ENCODE assay signal across 18 cellular contexts in genomic region chr1:53769780-53770179, GRCh38. TPM values are rescaled to one million over a fixed set of nuclear protein-coding genes. Genes with fewer than 3 reads are reported as not detected.
"Had no signal": no experiment of that assay in that cellular context is flagged by ENCODE, and none has a peak within 500 bp of the region (broad histone marks: within the 10 kb centered on the region; RNA-seq: fewer than 3 reads in every experiment).

No MANE protein-coding gene starts in this region.

- H3K4me1 ChIP-seq: body of pancreas, testis, upper lobe of right lung had no signal

- H3K9me3 Mint-ChIP-seq: activated naive CD4-positive, alpha-beta T cell treated with anti-CD3 and anti-CD28 coated beads, Interleukin-2, amount 10 ng/mL, durations not matched to agents 7 days and 5 days; endodermal cell; nephron; stimulated activated naive CD8-positive, alpha-beta T cell treated with anti-CD3 and anti-CD28 coated beads, Interleukin-15, amount 100 ng/mL, for 72 hours had no signal

- H3K27ac ChIP-seq: body of pancreas, testis, upper lobe of right lung, VCaP had no signal

- H3K27me3 Mint-ChIP-seq: activated naive CD4-positive, alpha-beta T cell treated with anti-CD3 and anti-CD28 coated beads, Interleukin-2, amount 10 ng/mL, durations not matched to agents 7 days and 5 days; progenitor cell of endocrine pancreas; stimulated activated naive CD8-positive, alpha-beta T cell treated with anti-CD3 and anti-CD28 coated beads, Interleukin-15, amount 100 ng/mL, for 72 hours had no signal

- H3K4me2 ChIP-seq: SK-N-SH had no signal

- H3K27me3 ChIP-seq: body of pancreas, testis, upper lobe of right lung had no signal

- H3K4me1 Mint-ChIP-seq: nephron had no signal

- H3K27ac Mint-ChIP-seq: activated naive CD4-positive, alpha-beta T cell treated with anti-CD3 and anti-CD28 coated beads, Interleukin-2, amount 10 ng/mL, durations not matched to agents 7 days and 5 days; nephron; progenitor cell of endocrine pancreas had no signal

- H3K9me3 ChIP-seq: body of pancreas, SK-N-SH, testis, upper lobe of right lung had no signal

- ATAC-seq: body of pancreas; right cardiac atrium; stimulated activated naive CD8-positive, alpha-beta T cell treated with anti-CD3 and anti-CD28 coated beads, Interleukin-15, amount 100 ng/mL, for 72 hours; upper lobe of right lung had no signal

- H3K4me3 ChIP-seq: body of pancreas, testis, upper lobe of right lung had no signal

- H3K9me2 ChIP-seq: SK-N-SH had no signal

- DNase-seq: activated CD4-positive, alpha-beta T cell treated with anti-CD3 and anti-CD28 coated beads for 1 hour; activated CD4-positive, alpha-beta T cell treated with anti-CD3 and anti-CD28 coated beads, Interleukin-2, amount 50 U/mL, for 4 hours; activated naive CD4-positive, alpha-beta T cell treated with anti-CD3 and anti-CD28 coated beads, Interleukin-2, amount 10 ng/mL, durations not matched to agents 7 days and 5 days; activated T-cell treated with anti-CD3 and anti-CD28 coated beads, Interleukin-2, amount 50 U/mL, for 1 hour; body of pancreas; endodermal cell; foreskin melanocyte; nucleus accumbens; right cardiac atrium; SK-N-SH; stimulated activated naive CD8-positive, alpha-beta T cell treated with anti-CD3 and anti-CD28 coated beads, Interleukin-15, amount 100 ng/mL, for 72 hours; testis; upper lobe of right lung had no signal

- H3K4me3 Mint-ChIP-seq: activated naive CD4-positive, alpha-beta T cell treated with anti-CD3 and anti-CD28 coated beads, Interleukin-2, amount 10 ng/mL, durations not matched to agents 7 days and 5 days; endodermal cell; nephron; stimulated activated naive CD8-positive, alpha-beta T cell treated with anti-CD3 and anti-CD28 coated beads, Interleukin-15, amount 100 ng/mL, for 72 hours had no signal

RNA-seq across cellular contexts. Expression of gene GLIS1, which starts 30.8 kb away (rescaled TPM):
- total RNA-seq: dermis microvascular lymphatic vessel endothelial cell; progenitor cell of endocrine pancreas; T-helper 1 cell treated with Interleukin-12 subunit alpha and Interleukin-12 subunit beta and Interleukin-4 antibody, amounts not matched to agents 30 ng/mL and 1 ng/mL, for 36 hours had no signal
